ENCODE assay signal across 9 cellular contexts in genomic region chr19:16160943-16161560, GRCh38. TPM values are rescaled to one million over a fixed set of nuclear protein-coding genes. Genes with fewer than 3 reads are reported as not detected.
A peak's percentile ranks its signal among the peaks of the same experiment; 100 is the strongest.
DNase-seq lines count a peak whose midpoint lies in the region; FAIRE-seq and TF ChIP-seq lines count a peak whose summit lies in the region.
"Had no signal": no experiment of that assay in that cellular context is flagged by ENCODE, and none has a peak within 500 bp of the region (broad histone marks: within the 10 kb centered on the region; RNA-seq: fewer than 3 reads in every experiment).

No MANE protein-coding gene starts in this region.

- no peaks in the 10 kb centered on the region for H3K27me3 ChIP-seq in colonic mucosa
- H3K27me3 ChIP-seq: gastrocnemius medialis had no signal

- TF ChIP-seq POLR2A in H54 (IDR thresholded peaks at IDR 0.05; ENCODE audit: low read depth, low read length), result no peak

- H3K27ac ChIP-seq in RWPE1 (peak overlapping the region; percentile 88), colonic mucosa (no peak overlapping the region)
- H3K27ac ChIP-seq: gastrocnemius medialis had no signal

- intact Hi-C loops in colonic mucosa (cut with DNase I), result no loop called here

- FAIRE-seq in H54 (lab: Jason Lieb, UNC), result peak; percentile 60

- no peaks in the 10 kb centered on the region for H3K9me3 ChIP-seq in colonic mucosa
- H3K9me3 ChIP-seq: gastrocnemius medialis had no signal

- DNase-seq in H54 (ENCODE audit: insufficient read length, low spot score) (peak; percentile 74), RWPE1 (ENCODE audit: low spot score) (peak; percentile 91), colonic mucosa (peak; percentile 24), NCI-H446 (lab: John Stamatoyannopoulos, UW) (no peak), iPS-NIHi11 (ENCODE audit: low spot score) (no peak), cerebellar nuclear complex (lab: John Stamatoyannopoulos, UW) (no peak)
- peak; percentile 42 to 63 for DNase-seq in stimulated activated CD4-positive, alpha-beta T cell treated with anti-CD3 and anti-CD28 coated beads, Interleukin-2, amount 100 ng/mL, for 24 hours
- DNase-seq: gastrocnemius medialis had no signal

- no peak for TF ChIP-seq CTCF in RWPE1 (conservative IDR thresholded peaks at IDR 0.05; ENCODE audit: low read depth)
- no peak for TF ChIP-seq CTCF in colonic mucosa (IDR thresholded peaks at IDR 0.05)

- CTCF ChIA-PET in RWPE1 (lab: Yijun Ruan, JAX), result interaction anchor here (0.6 kb wide), 1 partner anchor 141 kb away, joined by 3 read pairs; no protein-coding TSS in a partner anchor

- no peak overlapping the region for H3K9ac ChIP-seq in colonic mucosa (ENCODE audit: low read depth in 2 of 2, low read length in 2 of 2)

- no peaks in the 10 kb centered on the region for H3K4me1 ChIP-seq in colonic mucosa
- H3K4me1 ChIP-seq: gastrocnemius medialis had no signal

- POLR2A ChIA-PET in RWPE1 (lab: Yijun Ruan, JAX; ENCODE audit: low non-redundant PET), result interaction anchor here (0.7 to 0.8 kb wide), 2 partner anchors 27 to 824 kb away, joined by 4 to 5 read pairs; no protein-coding TSS in a partner anchor

- H3K36me3 ChIP-seq in colonic mucosa, result no peaks in the 10 kb centered on the region
- H3K36me3 ChIP-seq: gastrocnemius medialis had no signal

- H3K4me3 ChIP-seq in colonic mucosa, result no peak overlapping the region
- H3K4me3 ChIP-seq: gastrocnemius medialis had no signal

RNA-seq across cellular contexts. Expression of gene CIB3, which starts 12.3 kb away (rescaled TPM):
- total RNA-seq in colonic mucosa, result not detected
- total RNA-seq: gastrocnemius medialis; T-helper 1 cell treated with Interleukin-12 subunit alpha and Interleukin-12 subunit beta and Interleukin-4 antibody, amounts not matched to agents 30 ng/mL and 1 ng/mL, for 36 hours had no signal

RNA-seq across cellular contexts. Expression of gene HSH2D, which starts 17.6 kb away (rescaled TPM):
- 10 to 100 TPM; 13.5 to 14.0 TPM for total RNA-seq in colonic mucosa
- total RNA-seq: gastrocnemius medialis had no signal

RNA-seq across cellular contexts. Expression of gene FAM32A, which starts 24.2 kb away (rescaled TPM):
- total RNA-seq in colonic mucosa, result 10 to 100 TPM; 76.9 to 78.3 TPM

RNA-seq across cellular contexts. Expression of gene AP1M1, which starts 36.7 kb away (rescaled TPM):
- total RNA-seq in colonic mucosa, result 10 to 100 TPM; 20.0 to 24.4 TPM

RNA-seq across cellular contexts. Expression of gene RAB8A, which starts 49.4 kb away (rescaled TPM):
- 100 to 1,000 TPM; 127 to 145 TPM for total RNA-seq in colonic mucosa

Comparison
In these comparisons a context has a peak if more than half of its experiments do, and no peak if none do; other contexts are left out.
1. DNase-seq: peak in H54 (single experiment), RWPE1 (single experiment), colonic mucosa (single experiment) and stimulated activated CD4-positive, alpha-beta T cell treated with anti-CD3 and anti-CD28 coated beads, Interleukin-2, amount 100 ng/mL, for 24 hours (2 of 2); none in NCI-H446 (0 of 2), iPS-NIHi11 (single experiment) and cerebellar nuclear complex (0 of 2).